Comparison of ENCODE assay signal across 8 cellular contexts in the genomic region with DNA sequence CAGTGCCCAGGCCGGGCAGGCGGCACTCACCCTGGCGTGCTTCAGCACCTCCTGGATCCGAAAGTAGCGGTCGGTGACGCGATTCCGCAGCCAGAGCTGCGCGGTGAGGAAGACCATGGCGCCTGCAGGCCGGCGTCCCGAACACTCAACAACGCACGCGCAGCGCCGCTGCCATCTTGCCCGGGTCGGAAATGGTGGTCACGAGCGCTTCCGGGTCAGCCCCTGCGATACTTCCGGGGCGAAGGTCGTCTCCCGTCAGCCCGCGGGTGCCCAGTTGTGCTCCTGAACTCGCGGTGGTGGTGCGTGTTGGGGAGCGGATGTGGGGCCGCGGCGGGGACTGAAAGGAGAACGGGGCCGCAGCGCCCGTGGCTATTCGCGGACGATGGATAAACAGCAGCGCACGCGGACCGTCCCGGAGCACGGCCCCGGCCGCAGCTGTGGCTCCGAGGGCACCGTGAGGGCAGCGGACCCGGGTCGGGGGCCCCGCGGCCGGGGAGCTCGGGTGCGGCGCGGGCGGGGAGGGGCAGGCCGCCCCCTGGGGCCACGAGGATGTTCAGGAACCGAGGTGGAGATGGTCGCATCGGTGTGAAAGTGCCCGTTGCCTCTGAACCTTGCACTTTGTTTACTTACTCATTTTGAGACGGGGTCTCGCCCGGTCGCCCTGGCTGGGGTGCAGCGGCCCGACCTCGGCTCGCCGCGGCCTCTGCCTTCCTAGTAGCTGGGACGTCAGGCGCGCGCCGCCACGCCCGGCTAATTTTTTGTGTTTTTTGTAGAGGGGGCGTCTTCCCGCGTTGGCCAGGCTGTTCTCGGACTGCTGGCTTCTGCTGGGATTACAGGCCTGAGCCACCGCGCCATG.
DNase-seq lines count a peak whose midpoint lies in the region; ATAC-seq and TF ChIP-seq lines count a peak whose summit lies in the region.

A gene (minus strand): TSS at position 193 of the 856 bp plus-strand sequence. CDS start 76 bp downstream, at position 117.

- H3K9ac ChIP-seq in OCI-LY3 (ENCODE audit: low read length) = peak within 1 kb of the TSS; percentile 85

- no peaks in the 10 kb centered on the region for H4K20me1 ChIP-seq in OCI-LY3 (ENCODE audit: insufficient read depth, low read length)

- ATAC-seq in GM21526 (IDR thresholded peaks at IDR 0.05; ENCODE audit: low FRiP score, unreplicated experiment) = peak; percentile 80

- no peaks in the 10 kb centered on the region for H3K27me3 ChIP-seq in OCI-LY3 (ENCODE audit: low read depth, low read length)

- no peak within 1 kb of the TSS for H2AFZ ChIP-seq in OCI-LY3 (ENCODE audit: low read depth, low read length)

- peak within 1 kb of the TSS; percentile 71 for H3K27ac ChIP-seq in OCI-LY3 (ENCODE audit: low read length)

- H3K4me3 ChIP-seq in OCI-LY3 (ENCODE audit: low read length) = peak within 1 kb of the TSS; percentile 82

- peaks cover 37% of the 10 kb centered on the region for H3K36me3 ChIP-seq in OCI-LY3 (replicated peaks; ENCODE audit: low read depth, low read length)

- H3K79me2 ChIP-seq in OCI-LY3 (ENCODE audit: low read length) = peaks cover 62% of the 10 kb centered on the region

- peaks cover 16% of the 10 kb centered on the region for H3K4me1 ChIP-seq in OCI-LY3 (ENCODE audit: low read length)

- DNase-seq in DMS 273 (lab: John Stamatoyannopoulos, UW; ENCODE audit: unreplicated experiment) = peak; percentile 96
- peak; percentile 96 for DNase-seq in HuH-7.5 (ENCODE audit: low spot score)
- peak; percentile 97 for DNase-seq in activated CD8-positive, alpha-beta memory T cell treated with anti-CD3 and anti-CD28 coated beads, Interleukin-2, amount 50 U/mL, for 48 hours
- peak; percentile 98 for DNase-seq in epidermal melanocyte (ENCODE audit: insufficient read length, low spot score)
- DNase-seq in middle frontal gyrus (ENCODE audit: extremely low spot score, low spot score) = peak; percentile 93
- peak; percentile 92 to 93 for DNase-seq in stimulated activated CD8-positive, alpha-beta memory T cell treated with anti-CD3 and anti-CD28 coated beads, Interleukin-2, amount 100 ng/mL, for 48 hours (ENCODE audit: low read depth in 2 of 2)

- peak within 1 kb of the TSS; percentile 90 for H3K4me2 ChIP-seq in OCI-LY3 (ENCODE audit: low read length)

- H3K9me3 ChIP-seq in OCI-LY3 (ENCODE audit: insufficient read depth, low read length) = no peaks in the 10 kb centered on the region

- no peak for TF ChIP-seq CTCF in OCI-LY3 (IDR thresholded peaks at IDR 0.05; ENCODE audit: low read depth, low read length)

Comparison
In these comparisons a context has a peak if more than half of its experiments do, and no peak if none do; other contexts are left out.
1. Peak in every context shown above with its lines: DNase-seq, ATAC-seq, H3K4me3 ChIP-seq and H3K27ac ChIP-seq.